10 cellular contexts compared by ENCODE assay signal in genomic region chr17:1606352-1606985, GRCh38. TPM values are rescaled to one million over a fixed set of nuclear protein-coding genes. Genes with fewer than 3 reads are reported as not detected.
DNase-seq lines count a peak whose midpoint lies in the region; ATAC-seq and FAIRE-seq lines count a peak whose summit lies in the region.
"Had no signal": no experiment of that assay in that cellular context is flagged by ENCODE, and none has a peak within 500 bp of the region (broad histone marks: within the 10 kb centered on the region; RNA-seq: fewer than 3 reads in every experiment).

No MANE protein-coding gene starts in this region.

- H3K27me3 Mint-ChIP-seq in activated naive CD8-positive, alpha-beta T cell treated with anti-CD3 and anti-CD28 coated beads for 36 hours, result no peaks in the 10 kb centered on the region

- H3K4me3 ChIP-seq in ACC112 (ENCODE audit: low read depth, low read length), result no peak overlapping the region
- no peak overlapping the region for H3K4me3 ChIP-seq in muscle layer of duodenum (ENCODE audit: low read depth in 1 of 2, low read length in 2 of 2)
- H3K4me3 ChIP-seq: breast epithelium had no signal

- H3K36me3 ChIP-seq in ACC112 (ENCODE audit: insufficient read depth, low read length) (no peaks in the 10 kb centered on the region), muscle layer of duodenum (ENCODE audit: control insufficient read depth in 1 of 2, insufficient read depth in 2 of 2, low read length in 2 of 2) (no peaks in the 10 kb centered on the region)
- H3K36me3 ChIP-seq: breast epithelium had no signal

- peaks cover 3% of the 10 kb centered on the region for H3K9me3 Mint-ChIP-seq in activated naive CD8-positive, alpha-beta T cell treated with anti-CD3 and anti-CD28 coated beads for 36 hours

- no peaks in the 10 kb centered on the region for H3K36me3 Mint-ChIP-seq in activated naive CD8-positive, alpha-beta T cell treated with anti-CD3 and anti-CD28 coated beads for 36 hours

- H3K4me1 Mint-ChIP-seq in activated naive CD8-positive, alpha-beta T cell treated with anti-CD3 and anti-CD28 coated beads for 36 hours, result peaks cover 22% of the 10 kb centered on the region

- peaks cover 0 to 5% of the 10 kb centered on the region in 2 donors for H3K9me3 ChIP-seq in muscle layer of duodenum (ENCODE audit: control insufficient read depth in 1 of 2, low read length in 2 of 2)

- H3K27me3 ChIP-seq in ACC112 (ENCODE audit: insufficient read depth, low read length) (no peaks in the 10 kb centered on the region), muscle layer of duodenum (ENCODE audit: low read depth, low read length) (no peaks in the 10 kb centered on the region)
- H3K27me3 ChIP-seq: breast epithelium had no signal

- peak overlapping the region; percentile 84 for H3K27ac Mint-ChIP-seq in activated naive CD8-positive, alpha-beta T cell treated with anti-CD3 and anti-CD28 coated beads for 36 hours

- no peak overlapping the region for H2AFZ ChIP-seq in ACC112 (ENCODE audit: low read length, unreplicated experiment)

- no peak overlapping the region for H3K4me3 Mint-ChIP-seq in activated naive CD8-positive, alpha-beta T cell treated with anti-CD3 and anti-CD28 coated beads for 36 hours

- no peaks in the 10 kb centered on the region for H3K79me2 ChIP-seq in ACC112 (ENCODE audit: control insufficient read depth, insufficient read depth, low read length, unreplicated experiment)

- ATAC-seq in GM19463 (IDR thresholded peaks at IDR 0.05; ENCODE audit: unreplicated experiment), result no peak
- no peak for ATAC-seq in GM19023 (IDR thresholded peaks at IDR 0.05; ENCODE audit: unreplicated experiment)

- DNase-seq in GM18507 (ENCODE audit: extremely low spot score, insufficient read length, low read depth) (no peak), AG08395 (ENCODE audit: low spot score) (no peak)
- DNase-seq in activated naive CD8-positive, alpha-beta T cell treated with anti-CD3 and anti-CD28 coated beads for 36 hours, result peak; percentile 56
- no peak for DNase-seq in activated CD4-positive, CD25-positive, alpha-beta regulatory T cell (lab: John Stamatoyannopoulos, UW)
- DNase-seq: NCI-H524 treated with DMSO at 0.1 percent for 48 hours had no signal

- peaks cover 11% of the 10 kb centered on the region for H3K4me1 ChIP-seq in ACC112 (ENCODE audit: control insufficient read depth, insufficient read depth, low read length, unreplicated experiment)
- peaks cover 0 to 5% of the 10 kb centered on the region in 2 donors for H3K4me1 ChIP-seq in muscle layer of duodenum (ENCODE audit: control insufficient read depth in 1 of 2, insufficient read depth in 2 of 2, low read length in 2 of 2)
- H3K4me1 ChIP-seq: breast epithelium had no signal

- peak; percentile 49 for FAIRE-seq in GM18507 (lab: Jason Lieb, UNC)

- H3K27ac ChIP-seq in ACC112 (ENCODE audit: low read depth, low read length) (peak overlapping the region; percentile 44; the same call in 1 of the 2 replicates), muscle layer of duodenum (ENCODE audit: low read length) (peak overlapping the region; percentile 62)

RNA-seq across cellular contexts. Expression of gene SLC43A2, which starts 22.2 kb away (rescaled TPM):
- 1 to 10 TPM; 3.7 to 4.6 TPM for total RNA-seq in activated naive CD8-positive, alpha-beta T cell treated with anti-CD3 and anti-CD28 coated beads for 36 hours

RNA-seq across cellular contexts. Expression of gene SCARF1, which starts 39.1 kb away (rescaled TPM):
- total RNA-seq in activated naive CD8-positive, alpha-beta T cell treated with anti-CD3 and anti-CD28 coated beads for 36 hours, result 1 to 10 TPM; 2.5 to 2.6 TPM

RNA-seq across cellular contexts. Expression of gene RILP, which starts 43.2 kb away (rescaled TPM):
- 1 to 10 TPM; 3.2 to 3.4 TPM for total RNA-seq in activated naive CD8-positive, alpha-beta T cell treated with anti-CD3 and anti-CD28 coated beads for 36 hours

RNA-seq across cellular contexts. Expression of gene PITPNA, which starts 43.9 kb away (rescaled TPM):
- 10 to 100 TPM; 54.9 to 58.4 TPM for total RNA-seq in activated naive CD8-positive, alpha-beta T cell treated with anti-CD3 and anti-CD28 coated beads for 36 hours
